ENCODE assay signal across 1 cellular context in the genomic region with DNA sequence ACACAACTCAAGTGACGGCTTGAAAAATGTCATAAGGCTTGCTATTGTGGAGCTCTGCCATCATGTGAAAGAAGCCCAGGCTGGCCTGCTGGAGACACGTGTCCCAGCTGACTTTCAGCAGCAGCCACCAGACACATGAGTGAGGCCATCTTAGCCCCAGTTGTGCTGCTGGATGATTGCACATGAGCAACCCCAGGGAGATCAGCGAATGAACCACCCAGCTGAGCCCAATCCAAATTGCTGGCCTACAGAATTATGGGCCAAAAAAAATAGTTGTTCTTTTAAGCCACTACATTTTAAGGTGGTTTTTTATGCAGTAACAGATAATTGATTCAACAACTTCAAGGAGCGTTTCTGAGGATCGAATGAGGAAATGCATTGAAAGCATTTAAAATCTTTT.
TF ChIP-seq lines count a peak whose summit lies in the region.

No MANE protein-coding gene starts in this region.

TF ChIP-seq in GM23338, 12 proteins besides CTCF, POLR2A, EP300 and RAD21 (continued from another document):
- TF ChIP-seq, protein P1, sequence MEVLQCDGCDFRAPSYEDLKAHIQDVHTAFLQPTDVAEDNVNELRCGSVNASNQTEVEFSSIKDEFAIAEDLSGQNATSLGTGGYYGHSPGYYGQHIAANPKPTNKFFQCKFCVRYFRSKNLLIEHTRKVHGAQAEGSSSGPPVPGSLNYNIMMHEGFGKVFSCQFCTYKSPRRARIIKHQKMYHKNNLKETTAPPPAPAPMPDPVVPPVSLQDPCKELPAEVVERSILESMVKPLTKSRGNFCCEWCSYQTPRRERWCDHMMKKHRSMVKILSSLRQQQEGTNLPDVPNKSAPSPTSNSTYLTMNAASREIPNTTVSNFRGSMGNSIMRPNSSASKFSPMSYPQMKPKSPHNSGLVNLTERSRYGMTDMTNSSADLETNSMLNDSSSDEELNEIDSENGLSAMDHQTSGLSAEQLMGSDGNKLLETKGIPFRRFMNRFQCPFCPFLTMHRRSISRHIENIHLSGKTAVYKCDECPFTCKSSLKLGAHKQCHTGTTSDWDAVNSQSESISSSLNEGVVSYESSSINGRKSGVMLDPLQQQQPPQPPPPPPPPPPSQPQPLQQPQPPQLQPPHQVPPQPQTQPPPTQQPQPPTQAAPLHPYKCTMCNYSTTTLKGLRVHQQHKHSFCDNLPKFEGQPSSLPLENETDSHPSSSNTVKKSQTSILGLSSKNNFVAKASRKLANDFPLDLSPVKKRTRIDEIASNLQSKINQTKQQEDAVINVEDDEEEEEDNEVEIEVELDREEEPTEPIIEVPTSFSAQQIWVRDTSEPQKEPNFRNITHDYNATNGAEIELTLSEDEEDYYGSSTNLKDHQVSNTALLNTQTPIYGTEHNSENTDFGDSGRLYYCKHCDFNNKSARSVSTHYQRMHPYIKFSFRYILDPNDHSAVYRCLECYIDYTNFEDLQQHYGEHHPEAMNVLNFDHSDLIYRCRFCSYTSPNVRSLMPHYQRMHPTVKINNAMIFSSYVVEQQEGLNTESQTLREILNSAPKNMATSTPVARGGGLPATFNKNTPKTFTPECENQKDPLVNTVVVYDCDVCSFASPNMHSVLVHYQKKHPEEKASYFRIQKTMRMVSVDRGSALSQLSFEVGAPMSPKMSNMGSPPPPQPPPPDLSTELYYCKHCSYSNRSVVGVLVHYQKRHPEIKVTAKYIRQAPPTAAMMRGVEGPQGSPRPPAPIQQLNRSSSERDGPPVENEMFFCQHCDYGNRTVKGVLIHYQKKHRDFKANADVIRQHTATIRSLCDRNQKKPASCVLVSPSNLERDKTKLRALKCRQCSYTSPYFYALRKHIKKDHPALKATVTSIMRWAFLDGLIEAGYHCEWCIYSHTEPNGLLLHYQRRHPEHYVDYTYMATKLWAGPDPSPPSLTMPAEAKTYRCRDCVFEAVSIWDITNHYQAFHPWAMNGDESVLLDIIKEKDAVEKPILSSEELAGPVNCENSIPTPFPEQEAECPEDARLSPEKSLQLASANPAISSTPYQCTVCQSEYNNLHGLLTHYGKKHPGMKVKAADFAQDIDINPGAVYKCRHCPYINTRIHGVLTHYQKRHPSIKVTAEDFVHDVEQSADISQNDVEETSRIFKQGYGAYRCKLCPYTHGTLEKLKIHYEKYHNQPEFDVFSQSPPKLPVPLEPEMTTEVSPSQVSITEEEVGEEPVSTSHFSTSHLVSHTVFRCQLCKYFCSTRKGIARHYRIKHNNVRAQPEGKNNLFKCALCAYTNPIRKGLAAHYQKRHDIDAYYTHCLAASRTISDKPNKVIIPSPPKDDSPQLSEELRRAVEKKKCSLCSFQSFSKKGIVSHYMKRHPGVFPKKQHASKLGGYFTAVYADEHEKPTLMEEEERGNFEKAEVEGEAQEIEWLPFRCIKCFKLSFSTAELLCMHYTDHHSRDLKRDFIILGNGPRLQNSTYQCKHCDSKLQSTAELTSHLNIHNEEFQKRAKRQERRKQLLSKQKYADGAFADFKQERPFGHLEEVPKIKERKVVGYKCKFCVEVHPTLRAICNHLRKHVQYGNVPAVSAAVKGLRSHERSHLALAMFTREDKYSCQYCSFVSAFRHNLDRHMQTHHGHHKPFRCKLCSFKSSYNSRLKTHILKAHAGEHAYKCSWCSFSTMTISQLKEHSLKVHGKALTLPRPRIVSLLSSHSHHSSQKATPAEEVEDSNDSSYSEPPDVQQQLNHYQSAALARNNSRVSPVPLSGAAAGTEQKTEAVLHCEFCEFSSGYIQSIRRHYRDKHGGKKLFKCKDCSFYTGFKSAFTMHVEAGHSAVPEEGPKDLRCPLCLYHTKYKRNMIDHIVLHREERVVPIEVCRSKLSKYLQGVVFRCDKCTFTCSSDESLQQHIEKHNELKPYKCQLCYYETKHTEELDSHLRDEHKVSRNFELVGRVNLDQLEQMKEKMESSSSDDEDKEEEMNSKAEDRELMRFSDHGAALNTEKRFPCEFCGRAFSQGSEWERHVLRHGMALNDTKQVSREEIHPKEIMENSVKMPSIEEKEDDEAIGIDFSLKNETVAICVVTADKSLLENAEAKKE (CRISPR knock-in tag; IDR thresholded peaks at IDR 0.05), result no peak
